Comparison of ENCODE assay signal across 17 cellular contexts in the genomic region with DNA sequence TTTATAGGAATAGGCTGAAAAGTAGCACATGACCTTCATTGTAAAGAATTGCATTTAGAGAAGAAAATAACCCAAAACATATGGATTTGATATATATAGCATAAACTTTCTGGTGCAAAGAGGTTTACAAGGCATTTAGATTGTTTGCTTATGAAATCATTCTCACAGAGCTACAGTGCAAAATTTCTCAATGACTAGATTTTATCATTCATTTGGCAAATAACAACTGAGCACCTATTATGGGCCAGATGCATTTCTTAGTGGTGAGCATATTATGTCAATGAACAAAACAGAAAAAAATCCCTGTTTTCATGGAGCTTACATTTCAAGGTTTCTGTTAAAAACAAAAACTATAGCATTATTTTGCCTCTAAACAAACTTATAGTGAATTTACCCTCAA. TPM values are rescaled to one million over a fixed set of nuclear protein-coding genes. Genes with fewer than 3 reads are reported as not detected.
A peak's percentile ranks its signal among the peaks of the same experiment; 100 is the strongest.
DNase-seq lines count a peak whose midpoint lies in the region; ATAC-seq and TF ChIP-seq lines count a peak whose summit lies in the region.
"Had no signal": no experiment of that assay in that cellular context is flagged by ENCODE, and none has a peak within 500 bp of the region (broad histone marks: within the 10 kb centered on the region; RNA-seq: fewer than 3 reads in every experiment).

No MANE protein-coding gene starts in this region.

- H3K4me3 ChIP-seq in AG10803 (ENCODE audit: low read length): no peak overlapping the region
- peak overlapping the region; percentile 43 for H3K4me3 ChIP-seq in SK-N-MC
- no peak overlapping the region for H3K4me3 ChIP-seq in fibroblast of villous mesenchyme (ENCODE audit: low read depth, low read length)
- H3K4me3 ChIP-seq in vagina: no peak overlapping the region
- no peak overlapping the region for H3K4me3 ChIP-seq in breast epithelium
- H3K4me3 ChIP-seq: HAP-1 had no signal

- TF ChIP-seq CTCF in AG10803 (conservative IDR thresholded peaks at IDR 0.05; ENCODE audit: low read length): no peak
- TF ChIP-seq CTCF in fibroblast of villous mesenchyme (IDR thresholded peaks at IDR 0.05; ENCODE audit: insufficient read depth, low read depth, low read length): no peak
- no peak for TF ChIP-seq CTCF in vagina (IDR thresholded peaks at IDR 0.05)
- no peak for TF ChIP-seq CTCF in breast epithelium (IDR thresholded peaks at IDR 0.05)

- peak; percentile 27 for DNase-seq in AG10803 (ENCODE audit: low read depth)
- peak; percentile 13 for DNase-seq in GM04504 (ENCODE audit: low read depth)
- no peak for DNase-seq in SK-N-MC (ENCODE audit: low read depth, low spot score)
- DNase-seq in fibroblast of villous mesenchyme (ENCODE audit: low read depth): peak; percentile 44
- no peak for DNase-seq in vagina (ENCODE audit: extremely low spot score in 2 of 2)
- no peak for DNase-seq in activated T-cell treated with anti-CD3 and anti-CD28 coated beads, Interleukin-2, amount 50 U/mL, for 1 hour
- DNase-seq in breast epithelium (ENCODE audit: low spot score in 2 of 2): no peak
- DNase-seq: ACHN; C1 segment of cervical spinal cord; Calu3; CD4-positive, alpha-beta T cell; DMS 273 treated with DMSO at 0.1 percent for 48 hours had no signal

- no peaks in the 10 kb centered on the region for H3K36me3 ChIP-seq in SK-N-MC (ENCODE audit: insufficient read depth, low read length)
- no peaks in the 10 kb centered on the region for H3K36me3 ChIP-seq in vagina
- H3K36me3 ChIP-seq in breast epithelium: no peaks in the 10 kb centered on the region
- H3K36me3 ChIP-seq: HAP-1 had no signal

- intact Hi-C loops in vagina (cut with DNase I) (no loop called here), breast epithelium (cut with DNase I; ENCODE audit: low total_unique reads) (no loop called here)

- no peak for TF ChIP-seq POLR2A in vagina (IDR thresholded peaks at IDR 0.05)
- no peak for TF ChIP-seq POLR2A in breast epithelium (IDR thresholded peaks at IDR 0.05)

- H3K27ac ChIP-seq in SK-N-MC (peak overlapping the region; percentile 73), vagina (no peak overlapping the region), breast epithelium (no peak overlapping the region)

- H3K27me3 ChIP-seq in vagina: no peaks in the 10 kb centered on the region
- H3K27me3 ChIP-seq in breast epithelium: no peaks in the 10 kb centered on the region

- no peaks in the 10 kb centered on the region for H3K9me3 ChIP-seq in SK-N-MC (ENCODE audit: low read depth, low read length)
- H3K9me3 ChIP-seq in vagina: no peaks in the 10 kb centered on the region
- no peaks in the 10 kb centered on the region for H3K9me3 ChIP-seq in breast epithelium
- H3K9me3 ChIP-seq: HAP-1 had no signal

- ATAC-seq in HG03442 (IDR thresholded peaks at IDR 0.05; ENCODE audit: unreplicated experiment): no peak

- H3K4me1 ChIP-seq in vagina (no peaks in the 10 kb centered on the region), breast epithelium (no peaks in the 10 kb centered on the region)
- H3K4me1 ChIP-seq: HAP-1 had no signal

- H3K9ac ChIP-seq in SK-N-MC (ENCODE audit: insufficient read length): no peak overlapping the region

RNA-seq across cellular contexts. Expression of gene TNIP3, which starts 34.1 kb away (rescaled TPM):
- 0.32 and 0.43 TPM in 2 replicates for total RNA-seq in fibroblast of villous mesenchyme
- total RNA-seq in vagina: not detected
- under 1 TPM in 1 of 3 donors, not detected in 2; 0.73 TPM for total RNA-seq in breast epithelium
- total RNA-seq: B cell, Calu3, G401, H1 had no signal

Comparison
In these comparisons a context has a peak if more than half of its experiments do, and no peak if none do; other contexts are left out.
1. DNase-seq: peak in AG10803 (single experiment), GM04504 (single experiment) and fibroblast of villous mesenchyme (single experiment); none in SK-N-MC (single experiment), vagina (0 of 2), activated T-cell treated with anti-CD3 and anti-CD28 coated beads, Interleukin-2, amount 50 U/mL, for 1 hour (single experiment) and breast epithelium (0 of 2).